ENCODE assay signal across 26 cellular contexts in genomic region chr4:140219567-140219966, GRCh38.
DNase-seq lines count a peak whose midpoint lies in the region; ATAC-seq and TF ChIP-seq lines count a peak whose summit lies in the region.
"Had no signal": no experiment of that assay in that cellular context is flagged by ENCODE, and none has a peak within 500 bp of the region (broad histone marks: within the 10 kb centered on the region; RNA-seq: fewer than 3 reads in every experiment).

No MANE protein-coding gene starts in this region.

- H3K9me3 ChIP-seq in HUES48 (ENCODE audit: control insufficient read depth, insufficient read depth, low read length) = no peaks in the 10 kb centered on the region
- no peaks in the 10 kb centered on the region for H3K9me3 ChIP-seq in adipocyte (ENCODE audit: control insufficient read depth, low read length)
- H3K9me3 ChIP-seq: A549, SJCRH30 had no signal

- TF ChIP-seq POLR2A in GM18505 (IDR thresholded peaks at IDR 0.05; ENCODE audit: borderline replicate concordance, extremely low read depth, insufficient read depth, insufficient read length) = no peak

- peaks cover 8% of the 10 kb centered on the region for H3K4me1 ChIP-seq in HUES48 (ENCODE audit: control insufficient read depth, insufficient read depth, low read length)
- peaks cover 9% of the 10 kb centered on the region for H3K4me1 ChIP-seq in adipocyte (ENCODE audit: control insufficient read depth, insufficient read depth, low read length)
- H3K4me1 ChIP-seq: SJCRH30 had no signal

- ATAC-seq in GM21576 (IDR thresholded peaks at IDR 0.05; ENCODE audit: unreplicated experiment) (no peak), GM18505 (IDR thresholded peaks at IDR 0.05; ENCODE audit: unreplicated experiment) (no peak)
- ATAC-seq: A549, K562, Right ventricle myocardium inferior, SK-N-SH treated with all-trans-retinoic acid at 6 μM for 48 hours had no signal

- no peak overlapping the region for H3K4me3 ChIP-seq in HUES48 (ENCODE audit: low read depth, low read length)
- no peak overlapping the region for H3K4me3 ChIP-seq in adipocyte (ENCODE audit: low read length)
- H3K4me3 ChIP-seq: A549, K562, PC-9, SJCRH30 had no signal

- no peaks in the 10 kb centered on the region for H3K36me3 ChIP-seq in HUES48 (ENCODE audit: control insufficient read depth, insufficient read depth, low read length)
- H3K36me3 ChIP-seq in adipocyte (ENCODE audit: control insufficient read depth, insufficient read depth, low read length, severe bottlenecking) = no peaks in the 10 kb centered on the region
- H3K36me3 ChIP-seq: SJCRH30 had no signal

- DNase-seq in ELF-1 (ENCODE audit: low read depth, low spot score) = peak; percentile 22
- DNase-seq in adipocyte (ENCODE audit: low read depth) = peak; percentile 15
- peak; percentile 10 for DNase-seq in myocyte (ENCODE audit: low read depth)
- DNase-seq in H4 (ENCODE audit: low spot score) = no peak
- DNase-seq: AML-193; C1 segment of cervical spinal cord; CD4-positive, alpha-beta memory T cell; COR-L47; Kasumi-1; MV-4-11; NCI-H1105; NCI-H1436 treated with DMSO at 0.1 percent for 48 hours; NCI-H187 treated with DMSO at 0.1 percent for 48 hours; NCI-H524; NCI-H748 treated with DMSO at 0.1 percent for 48 hours; NK-92 treated with Interleukin-12 subunit alpha and Interleukin-12 subunit beta, amount 100 ng/mL, for 24 hours; PC-9; SJCRH30 had no signal

- H3K9ac ChIP-seq in HUES48 (ENCODE audit: low read depth, low read length) (no peak overlapping the region), adipocyte (ENCODE audit: low read length) (no peak overlapping the region)

- H3K27me3 ChIP-seq in HUES48 (ENCODE audit: control insufficient read depth, insufficient read depth, low read length) (no peaks in the 10 kb centered on the region), adipocyte (replicated peaks; ENCODE audit: control insufficient read depth, insufficient read depth, low read length) (no peaks in the 10 kb centered on the region)
- H3K27me3 ChIP-seq: SJCRH30 had no signal

- peak overlapping the region; percentile 87 for H3K27ac ChIP-seq in HUES48 (ENCODE audit: low read depth, low read length)
- H3K27ac ChIP-seq: A549, HL-60, PC-9, SJCRH30 had no signal
